ENCODE assay signal across 16 cellular contexts in the genomic region with DNA sequence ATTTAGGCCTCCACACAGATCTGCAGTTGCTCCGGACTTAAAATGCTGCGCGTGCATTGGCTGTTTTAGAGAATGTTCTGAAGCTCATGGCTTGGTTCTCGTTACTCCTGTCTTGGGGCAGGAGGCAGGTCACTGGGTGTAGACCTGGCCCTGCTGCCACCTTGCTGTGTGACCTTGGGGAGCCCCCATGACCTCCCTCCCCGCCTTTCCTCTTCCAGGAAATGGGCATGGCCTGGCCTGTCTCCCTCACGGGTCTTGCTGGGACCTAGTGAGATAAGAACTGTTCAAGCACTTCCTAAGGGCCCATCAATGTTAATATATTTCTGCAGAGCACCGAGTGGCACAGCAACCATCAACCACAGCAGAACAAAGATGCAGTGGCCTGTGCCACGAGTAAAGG. TPM values are rescaled to one million over a fixed set of nuclear protein-coding genes. Genes with fewer than 3 reads are reported as not detected.
DNase-seq lines count a peak whose midpoint lies in the region; ATAC-seq and TF ChIP-seq lines count a peak whose summit lies in the region.
"Had no signal": no experiment of that assay in that cellular context is flagged by ENCODE, and none has a peak within 500 bp of the region (broad histone marks: within the 10 kb centered on the region; RNA-seq: fewer than 3 reads in every experiment).

No MANE protein-coding gene starts in this region.

- CTCF ChIA-PET in activated CD4-positive, alpha-beta memory T cell treated with anti-CD3 and anti-CD28 coated beads, Interleukin-2, amount 10 ng/mL, durations not matched to agents 7 days and 5 days (lab: Charles Lee), result interaction anchor here (0.9 to 7.2 kb wide), 5 partner anchors 9 to 129 kb away, joined by 3 to 109 read pairs (median 41); a partner anchor contains a TSS
- CTCF ChIA-PET in activated CD4-positive, alpha-beta memory T cell treated with anti-CD3 and anti-CD28 coated beads for 36 hours (lab: Charles Lee), result interaction anchor here (1.6 to 4.6 kb wide), 4 partner anchors 9 to 127 kb away, joined by 6 to 37 read pairs (median 16); no protein-coding TSS in a partner anchor

- H3K4me3 ChIP-seq in DND-41 (ENCODE audit: low read depth in 1 of 2, low read length in 2 of 2) (no peak overlapping the region), osteoblast (ENCODE audit: insufficient read depth, low read length) (no peak overlapping the region)
- H3K4me3 ChIP-seq in effector memory CD4-positive, alpha-beta T cell (ENCODE audit: insufficient read depth, low read depth, low read length, poor library complexity, severe bottlenecking), result peak overlapping the region; percentile 11
- H3K4me3 ChIP-seq: A549, right atrium auricular region, thyroid gland had no signal

- H3K9ac ChIP-seq in DND-41 (ENCODE audit: low read depth, low read length), result no peak overlapping the region

- H3K27ac Mint-ChIP-seq in activated CD4-positive, alpha-beta memory T cell treated with anti-CD3 and anti-CD28 coated beads, Interleukin-2, amount 10 ng/mL, durations not matched to agents 7 days and 5 days, result no peak overlapping the region
- no peak overlapping the region for H3K27ac Mint-ChIP-seq in activated CD4-positive, alpha-beta memory T cell treated with anti-CD3 and anti-CD28 coated beads for 36 hours

- no peak for TF ChIP-seq CTCF in DND-41 (IDR thresholded peaks at IDR 0.05; ENCODE audit: borderline replicate concordance, extremely low read depth, low read length, poor library complexity, severe bottlenecking)
- no peak for TF ChIP-seq CTCF in osteoblast (IDR thresholded peaks at IDR 0.05; ENCODE audit: extremely low read depth, low read depth, low read length)

- no peak for ATAC-seq in DND-41 (ENCODE audit: insufficient read depth, low read depth)
- no peak for ATAC-seq in HG03139 (IDR thresholded peaks at IDR 0.05; ENCODE audit: unreplicated experiment)
- ATAC-seq: A549 had no signal

- DNase-seq in activated CD4-positive, alpha-beta memory T cell treated with anti-CD3 and anti-CD28 coated beads, Interleukin-2, amount 10 ng/mL, durations not matched to agents 7 days and 5 days, result no peak
- no peak for DNase-seq in activated CD4-positive, alpha-beta memory T cell treated with anti-CD3 and anti-CD28 coated beads for 36 hours
- DNase-seq in DND-41 (no peak), osteoblast (ENCODE audit: insufficient read length, low spot score, missing footprints) (no peak), NCI-H2029 (lab: John Stamatoyannopoulos, UW) (no peak), cerebellar nuclear complex (lab: John Stamatoyannopoulos, UW) (no peak)
- no peak for DNase-seq in effector memory CD4-positive, alpha-beta T cell
- DNase-seq: amniotic stem cell, foreskin melanocyte, NCI-H1694, NCI-H446 treated with DMSO at 0.1 percent for 48 hours, SHP77 treated with DMSO at 0.1 percent for 48 hours, thyroid gland had no signal

- H3K36me3 Mint-ChIP-seq in activated CD4-positive, alpha-beta memory T cell treated with anti-CD3 and anti-CD28 coated beads, Interleukin-2, amount 10 ng/mL, durations not matched to agents 7 days and 5 days (ENCODE audit: low read depth), result peaks cover 61% of the 10 kb centered on the region
- peaks cover 19% of the 10 kb centered on the region for H3K36me3 Mint-ChIP-seq in activated CD4-positive, alpha-beta memory T cell treated with anti-CD3 and anti-CD28 coated beads for 36 hours

- H3K4me2 ChIP-seq in DND-41 (ENCODE audit: insufficient read depth, low read length) (no peak overlapping the region), osteoblast (ENCODE audit: insufficient read depth, low read length) (peak overlapping the region; percentile 11)
- H3K4me2 ChIP-seq: A549 had no signal

- POLR2A ChIA-PET in activated CD4-positive, alpha-beta memory T cell treated with anti-CD3 and anti-CD28 coated beads, Interleukin-2, amount 10 ng/mL, durations not matched to agents 7 days and 5 days (lab: Charles Lee), result interaction anchor here (0.9 to 34.9 kb wide), 9 partner anchors 4 to 256 kb away, joined by 3 to 3221 read pairs (median 41); a partner anchor contains a TSS
- POLR2A ChIA-PET in activated CD4-positive, alpha-beta memory T cell treated with anti-CD3 and anti-CD28 coated beads for 36 hours (lab: Charles Lee), result no interaction called here

- no peaks in the 10 kb centered on the region for H3K9me3 Mint-ChIP-seq in activated CD4-positive, alpha-beta memory T cell treated with anti-CD3 and anti-CD28 coated beads, Interleukin-2, amount 10 ng/mL, durations not matched to agents 7 days and 5 days
- H3K9me3 Mint-ChIP-seq in activated CD4-positive, alpha-beta memory T cell treated with anti-CD3 and anti-CD28 coated beads for 36 hours, result no peaks in the 10 kb centered on the region

- intact Hi-C loops in activated CD4-positive, alpha-beta memory T cell treated with anti-CD3 and anti-CD28 coated beads for 36 hours (cut with micrococcal nuclease), result loop anchor here (5.0 kb wide), 1 partner anchor 177 kb away; a partner anchor contains a TSS

- H3K36me3 ChIP-seq in DND-41 (ENCODE audit: insufficient read depth, low read length) (peaks cover 50% of the 10 kb centered on the region), osteoblast (ENCODE audit: insufficient read depth, low read length) (peaks cover 18% of the 10 kb centered on the region)
- H3K36me3 ChIP-seq in effector memory CD4-positive, alpha-beta T cell (ENCODE audit: control insufficient read depth, insufficient read depth, low read length), result no peaks in the 10 kb centered on the region

- H3K27ac ChIP-seq in DND-41 (ENCODE audit: low read length), result peak overlapping the region; percentile 13; the same call in 1 of the 2 replicates
- H3K27ac ChIP-seq in effector memory CD4-positive, alpha-beta T cell (ENCODE audit: insufficient read depth, low read length, poor library complexity, severe bottlenecking), result peak overlapping the region; percentile 95
- no peak overlapping the region for H3K27ac ChIP-seq in osteoblast (ENCODE audit: low read depth, low read length)
- H3K27ac ChIP-seq: A549 had no signal

- no peaks in the 10 kb centered on the region for H3K27me3 Mint-ChIP-seq in activated CD4-positive, alpha-beta memory T cell treated with anti-CD3 and anti-CD28 coated beads, Interleukin-2, amount 10 ng/mL, durations not matched to agents 7 days and 5 days
- H3K27me3 Mint-ChIP-seq in activated CD4-positive, alpha-beta memory T cell treated with anti-CD3 and anti-CD28 coated beads for 36 hours, result no peaks in the 10 kb centered on the region

- H3K4me3 Mint-ChIP-seq in activated CD4-positive, alpha-beta memory T cell treated with anti-CD3 and anti-CD28 coated beads, Interleukin-2, amount 10 ng/mL, durations not matched to agents 7 days and 5 days, result peak overlapping the region; percentile 31
- H3K4me3 Mint-ChIP-seq in activated CD4-positive, alpha-beta memory T cell treated with anti-CD3 and anti-CD28 coated beads for 36 hours, result no peak overlapping the region

- H3K4me1 ChIP-seq in DND-41 (ENCODE audit: insufficient read depth, low read length) (peaks cover 68% of the 10 kb centered on the region), osteoblast (ENCODE audit: insufficient read depth, low read length) (peaks cover 16% of the 10 kb centered on the region)
- H3K4me1 ChIP-seq in effector memory CD4-positive, alpha-beta T cell (ENCODE audit: control insufficient read depth, insufficient read depth, low read length, poor library complexity, severe bottlenecking), result peaks cover 91% of the 10 kb centered on the region

- H3K79me2 ChIP-seq in DND-41 (ENCODE audit: insufficient read depth, low read length) (no peaks in the 10 kb centered on the region), osteoblast (ENCODE audit: insufficient read depth, low read length) (no peaks in the 10 kb centered on the region)

- peaks cover 10% of the 10 kb centered on the region for H3K4me1 Mint-ChIP-seq in activated CD4-positive, alpha-beta memory T cell treated with anti-CD3 and anti-CD28 coated beads, Interleukin-2, amount 10 ng/mL, durations not matched to agents 7 days and 5 days
- H3K4me1 Mint-ChIP-seq in activated CD4-positive, alpha-beta memory T cell treated with anti-CD3 and anti-CD28 coated beads for 36 hours (ENCODE audit: low read depth), result peaks cover 47% of the 10 kb centered on the region

- H2AFZ ChIP-seq in DND-41 (ENCODE audit: low read depth, low read length), result no peak overlapping the region
- H2AFZ ChIP-seq in osteoblast (ENCODE audit: low read length), result no peak overlapping the region

- H3K27me3 ChIP-seq in DND-41 (ENCODE audit: insufficient read depth, low read length, poor library complexity) (no peaks in the 10 kb centered on the region), osteoblast (ENCODE audit: insufficient read depth, low read length) (no peaks in the 10 kb centered on the region)
- H3K27me3 ChIP-seq in effector memory CD4-positive, alpha-beta T cell (replicated peaks; ENCODE audit: control insufficient read depth, insufficient read depth, low read length, poor library complexity, severe bottlenecking), result no peaks in the 10 kb centered on the region
- H3K27me3 ChIP-seq: right atrium auricular region, thyroid gland had no signal

- H4K20me1 ChIP-seq in DND-41 (ENCODE audit: insufficient read depth, low read length), result peaks cover 53% of the 10 kb centered on the region
- peaks cover 28% of the 10 kb centered on the region for H4K20me1 ChIP-seq in osteoblast (ENCODE audit: insufficient read depth, low read length)

- H3K9me3 ChIP-seq in DND-41 (ENCODE audit: insufficient read depth, low read length, severe bottlenecking), result no peaks in the 10 kb centered on the region
- no peaks in the 10 kb centered on the region for H3K9me3 ChIP-seq in effector memory CD4-positive, alpha-beta T cell (ENCODE audit: control insufficient read depth, low read length)
- no peaks in the 10 kb centered on the region for H3K9me3 ChIP-seq in osteoblast (ENCODE audit: low read depth, low read length)
- H3K9me3 ChIP-seq: A549, right atrium auricular region, thyroid gland had no signal

RNA-seq across cellular contexts. Expression of a gene that starts 49.4 kb away (rescaled TPM):
- total RNA-seq in activated CD4-positive, alpha-beta memory T cell treated with anti-CD3 and anti-CD28 coated beads, Interleukin-2, amount 10 ng/mL, durations not matched to agents 7 days and 5 days, result 100 to 1,000 TPM; 410 to 423 TPM
- total RNA-seq in activated CD4-positive, alpha-beta memory T cell treated with anti-CD3 and anti-CD28 coated beads for 36 hours, result 1 to 10 TPM; 1.7 TPM
- total RNA-seq in osteoblast, result 11.2 and 16.6 TPM in 2 replicates

Comparison
In these comparisons a context has a peak if more than half of its experiments do, and no peak if none do; other contexts are left out.
1. RNA of a gene that starts 49.4 kb away (total RNA-seq): 410 to 423 TPM in activated CD4-positive, alpha-beta memory T cell treated with anti-CD3 and anti-CD28 coated beads, Interleukin-2, amount 10 ng/mL, durations not matched to agents 7 days and 5 days; 11.2 to 16.6 TPM in osteoblast and 1.7 TPM in activated CD4-positive, alpha-beta memory T cell treated with anti-CD3 and anti-CD28 coated beads for 36 hours; every median in the first group is over 10 times any median in the second.